23 cellular contexts compared by ENCODE assay signal in genomic region chr1:38547346-38547745, GRCh38.
"Had no signal": no experiment of that assay in that cellular context is flagged by ENCODE, and none has a peak within 500 bp of the region (broad histone marks: within the 10 kb centered on the region; RNA-seq: fewer than 3 reads in every experiment).

No MANE protein-coding gene starts in this region.

- H3K4me3 ChIP-seq: esophagus squamous epithelium had no signal

- H3K36me3 ChIP-seq: brain microvascular endothelial cell, esophagus squamous epithelium, WERI-Rb-1 had no signal

- DNase-seq: activated B cell treated with CpG ODN at 0.5 μM for 24 hours; activated CD4-positive, alpha-beta T cell treated with anti-CD3 and anti-CD28 coated beads for 48 hours; activated CD4-positive, alpha-beta T cell treated with anti-CD3 and anti-CD28 coated beads, Interleukin-2, amount 50 U/mL, for 1 hour; activated CD4-positive, alpha-beta T cell treated with anti-CD3 and anti-CD28 coated beads, Interleukin-2, amount 50 U/mL, for 48 hours; activated CD8-positive, alpha-beta T cell treated with anti-CD3 and anti-CD28 coated beads for 36 hours; activated effector memory CD4-positive, alpha-beta T cell treated with Interleukin-2 at 50 U/mL for 16 hours; activated gamma-delta T cell treated with Interleukin-2 at 50 U/mL for 16 hours; activated naive CD4-positive, alpha-beta T cell treated with anti-CD3 and anti-CD28 coated beads, Interleukin-2, amount 50 U/mL, for 16 hours; activated naive CD4-positive, alpha-beta T cell treated with Interleukin-2 at 50 U/mL for 16 hours; activated T-cell treated with anti-CD3 and anti-CD28 coated beads, Interleukin-2, amount 50 U/mL, for 4 hours; amniotic stem cell; brain microvascular endothelial cell; cortex of kidney; effector CD8-positive, alpha-beta T cell; esophagus squamous epithelium; foreskin fibroblast; T-helper 1 cell; T-helper 17 cell; T1000; WERI-Rb-1 had no signal

- ATAC-seq: activated CD4-positive, CD25-positive, alpha-beta regulatory T cell treated with anti-CD3 and anti-CD28 coated beads, Interleukin-2, amount 50 U/mL, for 24 hours; activated CD8-positive, alpha-beta T cell treated with anti-CD3 and anti-CD28 coated beads for 36 hours; activated T-cell treated with anti-CD3 and anti-CD28 coated beads, Interleukin-2, amount 50 U/mL, for 4 hours; activated T-helper 17 cell treated with anti-CD3 and anti-CD28 coated beads, Interleukin-2, amount 50 U/mL, for 72 hours; T-helper 17 cell had no signal

- H3K27me3 ChIP-seq: brain microvascular endothelial cell had no signal

- H3K9me3 ChIP-seq: esophagus squamous epithelium had no signal

- H3K27ac ChIP-seq: brain microvascular endothelial cell, epithelial cell of prostate, esophagus squamous epithelium, WERI-Rb-1 had no signal

- H3K4me1 ChIP-seq: esophagus squamous epithelium had no signal
